In genomic region chr14:68665116-68665515, GRCh38 we compare ENCODE assay signal across 1 cellular context.
TF ChIP-seq lines count a peak whose summit lies in the region.

No MANE protein-coding gene starts in this region.

TF ChIP-seq in GM23338, 12 proteins besides CTCF, POLR2A, EP300 and RAD21 (continued from another document):
- TF ChIP-seq ZNF462 (CRISPR knock-in tag; IDR thresholded peaks at IDR 0.05) (no peak), STAT1 (IDR thresholded peaks at IDR 0.05; ENCODE audit: unreplicated experiment) (no peak), POLR2AphosphoS5 (IDR thresholded peaks at IDR 0.05; ENCODE audit: low read depth) (no peak), CREB1 (CRISPR knock-in tag; IDR thresholded peaks at IDR 0.05; ENCODE audit: low read depth) (no peak), JUNB (IDR thresholded peaks at IDR 0.05; ENCODE audit: unreplicated experiment) (no peak), ZNF331 (CRISPR knock-in tag; IDR thresholded peaks at IDR 0.05; ENCODE audit: low read depth) (no peak), NANOG (IDR thresholded peaks at IDR 0.05; ENCODE audit: borderline replicate concordance) (no peak), EZH2phosphoT487 (IDR thresholded peaks at IDR 0.05; ENCODE audit: unreplicated experiment) (no peak)
